Comparison of ENCODE assay signal across 5 cellular contexts in genomic region chr3:39173726-39174125, GRCh38. TPM values are rescaled to one million over a fixed set of nuclear protein-coding genes. Genes with fewer than 3 reads are reported as not detected.
"Had no signal": no experiment of that assay in that cellular context is flagged by ENCODE, and none has a peak within 500 bp of the region (broad histone marks: within the 10 kb centered on the region; RNA-seq: fewer than 3 reads in every experiment).

No MANE protein-coding gene starts in this region.

RNA-seq across cellular contexts. Expression of gene XIRP1, which starts 18.7 kb away (rescaled TPM):
- total RNA-seq: activated naive CD8-positive, alpha-beta T cell treated with anti-CD3 and anti-CD28 coated beads, Interleukin-2, amount 10 ng/mL, durations not matched to agents 7 days and 5 days; ascending aorta; body of pancreas; bronchial epithelial cell; cerebellum had no signal
